In genomic region chr7:13880789-13881188, GRCh38 we compare ENCODE assay signal across 16 cellular contexts.
DNase-seq lines count a peak whose midpoint lies in the region; ATAC-seq, FAIRE-seq and TF ChIP-seq lines count a peak whose summit lies in the region.
"Had no signal": no experiment of that assay in that cellular context is flagged by ENCODE, and none has a peak within 500 bp of the region (broad histone marks: within the 10 kb centered on the region; RNA-seq: fewer than 3 reads in every experiment).

No MANE protein-coding gene starts in this region.

- FAIRE-seq in H54 (lab: Jason Lieb, UNC), result peak; percentile 93
- FAIRE-seq: endometrium had no signal

- peaks cover 0 to 10% of the 10 kb centered on the region in 2 experiments; a peak in 2 of 4 replicates for H3K4me1 ChIP-seq in SK-N-SH (ENCODE audit: control insufficient read depth in 1 of 2, insufficient read depth in 2 of 2, low read depth in 1 of 2, low read length in 1 of 2)
- peaks cover 7% of the 10 kb centered on the region for H3K4me1 ChIP-seq in fibroblast of lung (ENCODE audit: control insufficient read depth, extremely low read depth, insufficient read depth, low read length)
- no peaks in the 10 kb centered on the region for H3K4me1 ChIP-seq in smooth muscle cell (ENCODE audit: low read depth)
- no peaks in the 10 kb centered on the region for H3K4me1 ChIP-seq in testis

- H3F3A ChIP-seq in SK-N-SH (replicated peaks; ENCODE audit: insufficient read depth), result peaks cover 15% of the 10 kb centered on the region
- H3F3A ChIP-seq in smooth muscle cell (ENCODE audit: low read depth), result no peaks in the 10 kb centered on the region

- H3K4me1 Mint-ChIP-seq in T-cell, result no peaks in the 10 kb centered on the region
- H3K4me1 Mint-ChIP-seq: activated naive CD4-positive, alpha-beta T cell treated with anti-CD3 and anti-CD28 coated beads, Interleukin-2, amount 10 ng/mL, durations not matched to agents 7 days and 5 days; central memory CD8-positive, alpha-beta T cell had no signal

- 77% methylated on average over 2 of the region's 2 CpGs for WGBS in SK-N-SH (ENCODE audit: low lambda C conversion rate)
- WGBS in smooth muscle cell (ENCODE audit: low lambda C conversion rate), result 87% methylated on average over 2 of the region's 2 CpGs
- 85 to 91% methylated on average over 2 of the region's 2 CpGs for WGBS in testis, 2 donors

- H3K27ac ChIP-seq in SK-N-SH (ENCODE audit: low read depth in 2 of 2, low read length in 1 of 2) (peak overlapping the region; percentile 17 to 63; a peak in 3 of 4 replicates), fibroblast of lung (ENCODE audit: insufficient read depth, low read length) (no peak overlapping the region), smooth muscle cell (ENCODE audit: low read depth) (peak overlapping the region; percentile 59), testis (no peak overlapping the region)
- H3K27ac ChIP-seq: KMS-11 had no signal

- TF ChIP-seq CTCF in SK-N-SH (IDR thresholded peaks at IDR 0.05) (no peak), fibroblast of lung (conservative IDR thresholded peaks at IDR 0.05 in 1 of 2, IDR thresholded peaks at IDR 0.05 in 1 of 2; ENCODE audit: low read depth in 1 of 2, low read length in 2 of 2) (no peak), smooth muscle cell (IDR thresholded peaks at IDR 0.05; ENCODE audit: borderline replicate concordance, insufficient read depth, poor library complexity, severe bottlenecking) (no peak), testis (IDR thresholded peaks at IDR 0.05) (no peak)

- H3K4me3 ChIP-seq in SK-N-SH (ENCODE audit: low read depth in 2 of 2, low read length in 1 of 2) (no peak overlapping the region), fibroblast of lung (replicated peaks in 1 of 4; ENCODE audit: control extremely low read depth in 1 of 4, insufficient read depth in 1 of 4, low read depth in 3 of 4, low read length in 4 of 4) (no peak overlapping the region), smooth muscle cell (no peak overlapping the region), testis (no peak overlapping the region)

- H2AFZ ChIP-seq in SK-N-SH (ENCODE audit: low read depth) (no peak overlapping the region), fibroblast of lung (ENCODE audit: low read length) (no peak overlapping the region), smooth muscle cell (ENCODE audit: low read depth) (no peak overlapping the region)

- intact Hi-C loops in testis (cut with DNase I; ENCODE audit: low total_unique reads), result no loop called here

- TF ChIP-seq EP300 in SK-N-SH (IDR thresholded peaks at IDR 0.05; ENCODE audit: borderline replicate concordance in 1 of 2, low read depth in 1 of 2, low read length in 1 of 2), result peak; percentile 47 to 89; a peak in 3 of 4 replicates

- DNase-seq in H54 (ENCODE audit: insufficient read length, low spot score), result peak; percentile 33
- no peak for DNase-seq in SK-N-SH
- DNase-seq in fibroblast of lung (ENCODE audit: low read depth in 2 of 2), result peak; percentile 18 to 94
- no peak for DNase-seq in smooth muscle cell (lab: John Stamatoyannopoulos, UW; ENCODE audit: unreplicated experiment)
- DNase-seq in T-cell, result no peak
- no peak for DNase-seq in NCI-H526 treated with DMSO at 0.1 percent for 48 hours (lab: John Stamatoyannopoulos, UW)
- no peak for DNase-seq in testis
- DNase-seq: activated naive CD4-positive, alpha-beta T cell treated with anti-CD3 and anti-CD28 coated beads, Interleukin-2, amount 10 ng/mL, durations not matched to agents 7 days and 5 days; CD4-positive, alpha-beta T cell; left colon; NCI-H748 treated with DMSO at 0.1 percent for 48 hours had no signal

- H3K9me3 ChIP-seq in SK-N-SH, result no peaks in the 10 kb centered on the region
- H3K9me3 ChIP-seq in fibroblast of lung (ENCODE audit: control insufficient read depth, insufficient read depth, low read depth, low read length), result no peaks in the 10 kb centered on the region
- no peaks in the 10 kb centered on the region for H3K9me3 ChIP-seq in smooth muscle cell (replicated peaks; ENCODE audit: low read depth)
- no peaks in the 10 kb centered on the region for H3K9me3 ChIP-seq in testis

- H3K36me3 Mint-ChIP-seq in T-cell, result no peaks in the 10 kb centered on the region
- H3K36me3 Mint-ChIP-seq: activated naive CD4-positive, alpha-beta T cell treated with anti-CD3 and anti-CD28 coated beads, Interleukin-2, amount 10 ng/mL, durations not matched to agents 7 days and 5 days had no signal

- POLR2A ChIA-PET in SK-N-SH (lab: Yijun Ruan, JAX) (no interaction called here), T-cell (lab: Charles Lee) (no interaction called here)

- no peak for ATAC-seq in T-cell (replicated peaks in 1 of 4)
- ATAC-seq: left colon had no signal

- CTCF ChIA-PET in SK-N-SH (lab: Yijun Ruan, JAX), result no interaction called here
- CTCF ChIA-PET in T-cell (lab: Charles Lee), result no interaction called here

- no peaks in the 10 kb centered on the region for H3K36me3 ChIP-seq in SK-N-SH (replicated peaks in 1 of 2; ENCODE audit: control insufficient read depth in 1 of 2, insufficient read depth in 2 of 2, low read length in 1 of 2)
- H3K36me3 ChIP-seq in fibroblast of lung (ENCODE audit: control insufficient read depth, insufficient read depth, low read length), result no peaks in the 10 kb centered on the region
- no peaks in the 10 kb centered on the region for H3K36me3 ChIP-seq in smooth muscle cell (ENCODE audit: low read depth)
- H3K36me3 ChIP-seq in testis (ENCODE audit: low read depth, missing control alignments), result no peaks in the 10 kb centered on the region

- H4K20me1 ChIP-seq in SK-N-SH (ENCODE audit: insufficient read depth), result no peaks in the 10 kb centered on the region
- no peaks in the 10 kb centered on the region for H4K20me1 ChIP-seq in fibroblast of lung (ENCODE audit: control insufficient read depth, extremely low read depth, insufficient read depth, low read length)
- H4K20me1 ChIP-seq in smooth muscle cell (ENCODE audit: low read depth), result no peaks in the 10 kb centered on the region

- no peaks in the 10 kb centered on the region for H3K27me3 Mint-ChIP-seq in T-cell
- H3K27me3 Mint-ChIP-seq: activated naive CD4-positive, alpha-beta T cell treated with anti-CD3 and anti-CD28 coated beads, Interleukin-2, amount 10 ng/mL, durations not matched to agents 7 days and 5 days; CD4-positive, alpha-beta T cell; central memory CD8-positive, alpha-beta T cell; progenitor cell of endocrine pancreas had no signal

- H3K4me2 ChIP-seq in SK-N-SH (peak overlapping the region; percentile 29; the same call in 1 of the 2 replicates), fibroblast of lung (ENCODE audit: extremely low read depth, insufficient read depth, low read length) (no peak overlapping the region), smooth muscle cell (no peak overlapping the region)
- H3K4me2 ChIP-seq: KMS-11 had no signal

- H3K27me3 ChIP-seq in SK-N-SH (ENCODE audit: insufficient read depth) (no peaks in the 10 kb centered on the region), fibroblast of lung (ENCODE audit: control insufficient read depth, insufficient read depth, low read length) (no peaks in the 10 kb centered on the region), smooth muscle cell (ENCODE audit: low read depth) (no peaks in the 10 kb centered on the region), testis (no peaks in the 10 kb centered on the region)

- H3K27ac Mint-ChIP-seq in T-cell, result no peak overlapping the region
- H3K27ac Mint-ChIP-seq: activated naive CD4-positive, alpha-beta T cell treated with anti-CD3 and anti-CD28 coated beads, Interleukin-2, amount 10 ng/mL, durations not matched to agents 7 days and 5 days; CD4-positive, alpha-beta T cell; progenitor cell of endocrine pancreas; T-helper 2 cell treated with Interferon-gamma antibody and Interleukin-4, amounts not matched to agents 5 μg/mL and 100 μg/mL, for 36 hours had no signal

- no peaks in the 10 kb centered on the region for H3K9me2 ChIP-seq in SK-N-SH

- H3K4me3 Mint-ChIP-seq in T-cell, result no peak overlapping the region
- H3K4me3 Mint-ChIP-seq: activated naive CD4-positive, alpha-beta T cell treated with anti-CD3 and anti-CD28 coated beads, Interleukin-2, amount 10 ng/mL, durations not matched to agents 7 days and 5 days; CD4-positive, alpha-beta T cell; central memory CD8-positive, alpha-beta T cell; T-helper 2 cell treated with Interferon-gamma antibody and Interleukin-4, amounts not matched to agents 5 μg/mL and 100 μg/mL, for 36 hours had no signal

- no peaks in the 10 kb centered on the region for H3K79me2 ChIP-seq in SK-N-SH (ENCODE audit: insufficient read depth)
- no peaks in the 10 kb centered on the region for H3K79me2 ChIP-seq in fibroblast of lung (ENCODE audit: control insufficient read depth, insufficient read depth, low read length)
- H3K79me2 ChIP-seq in smooth muscle cell (ENCODE audit: low read depth), result no peaks in the 10 kb centered on the region

- TF ChIP-seq POLR2A in H54 (IDR thresholded peaks at IDR 0.05; ENCODE audit: low read depth, low read length), result no peak
- no peak for TF ChIP-seq POLR2A in testis (IDR thresholded peaks at IDR 0.05)

- no peak for TF ChIP-seq RAD21 in SK-N-SH (IDR thresholded peaks at IDR 0.05; ENCODE audit: low read length)

- peaks cover 3 to 9% (median 5%) of the 10 kb centered on the region in 3 donors for H3K9me3 Mint-ChIP-seq in T-cell
- H3K9me3 Mint-ChIP-seq: activated naive CD4-positive, alpha-beta T cell treated with anti-CD3 and anti-CD28 coated beads, Interleukin-2, amount 10 ng/mL, durations not matched to agents 7 days and 5 days; central memory CD8-positive, alpha-beta T cell; T-helper 2 cell treated with Interferon-gamma antibody and Interleukin-4, amounts not matched to agents 5 μg/mL and 100 μg/mL, for 36 hours had no signal

- peak overlapping the region; percentile 3; the same call in 1 of the 2 replicates for H3K9ac ChIP-seq in SK-N-SH
- H3K9ac ChIP-seq in fibroblast of lung (ENCODE audit: insufficient read depth, low read length), result no peak overlapping the region
- no peak overlapping the region for H3K9ac ChIP-seq in smooth muscle cell (ENCODE audit: low read depth)
- H3K9ac ChIP-seq: KMS-11 had no signal

TF ChIP-seq in SK-N-SH, 30 proteins besides CTCF, POLR2A, EP300 and RAD21 (continues in another document):
- TF ChIP-seq TCF12 (IDR thresholded peaks at IDR 0.05) (peak; percentile 89), FOXM1 (IDR thresholded peaks at IDR 0.05; ENCODE audit: low read depth) (0 out of 2 replicates have a peak, but pooled peaks have one; percentile 35), RXRA (IDR thresholded peaks at IDR 0.05; ENCODE audit: borderline replicate concordance, low read depth) (peak; percentile 63; the same call in 1 of the 2 replicates), RCOR1 (IDR thresholded peaks at IDR 0.05; ENCODE audit: low read length) (no peak), RFX5 (IDR thresholded peaks at IDR 0.05; ENCODE audit: low read length) (no peak), FOSL2 (IDR thresholded peaks at IDR 0.05; ENCODE audit: borderline replicate concordance, low read depth) (peak; percentile 86), GABPA (IDR thresholded peaks at IDR 0.05; ENCODE audit: low read depth) (no peak), MAX (IDR thresholded peaks at IDR 0.05; ENCODE audit: low read depth) (peak; percentile 39; the same call in 1 of the 2 replicates)

Comparison
In these comparisons a context has a peak if more than half of its experiments do, and no peak if none do; other contexts are left out.
1. DNase-seq: peak in H54 (single experiment) and fibroblast of lung (2 of 2); none in SK-N-SH (single experiment), smooth muscle cell (single experiment), T-cell (0 of 34), NCI-H526 treated with DMSO at 0.1 percent for 48 hours (single experiment) and testis (single experiment).
2. H3K27ac ChIP-seq: peak in SK-N-SH (2 of 2) and smooth muscle cell (single experiment); none in fibroblast of lung (single experiment) and testis (0 of 2).